ENCODE assay signal across 16 cellular contexts in genomic region chr7:52088008-52088787, GRCh38.
DNase-seq lines count a peak whose midpoint lies in the region; ATAC-seq and TF ChIP-seq lines count a peak whose summit lies in the region.
"Had no signal": no experiment of that assay in that cellular context is flagged by ENCODE, and none has a peak within 500 bp of the region (broad histone marks: within the 10 kb centered on the region; RNA-seq: fewer than 3 reads in every experiment).

No MANE protein-coding gene starts in this region.

- H3K4me3 Mint-ChIP-seq in activated T-helper 2 cell treated with anti-CD3 and anti-CD28 coated beads, Interferon-gamma antibody, Interleukin-2, Interleukin-4, amounts not matched to agents 10 μg/mL and 5 μg/mL and 100 μg/mL, durations not matched to agents 14 hours and 24 hours and 36 hours (ENCODE audit: low read depth), result no peak overlapping the region
- H3K4me3 Mint-ChIP-seq: activated T-cell treated with anti-CD3 and anti-CD28 coated beads, Interleukin-2, amount 50 U/mL, for 4 hours had no signal

- H3K27ac ChIP-seq in cingulate gyrus (ENCODE audit: low read depth, low read length), result peak overlapping the region; percentile 8
- no peak overlapping the region for H3K27ac ChIP-seq in ovary
- H3K27ac ChIP-seq: adrenal gland, gastrocnemius medialis, HL-60 had no signal

- H3K4me1 ChIP-seq in iPS-15b (ENCODE audit: control insufficient read depth, insufficient read depth, low read length), result peaks cover 5% of the 10 kb centered on the region
- H3K4me1 ChIP-seq in ovary (ENCODE audit: insufficient read depth), result no peaks in the 10 kb centered on the region
- H3K4me1 ChIP-seq: adrenal gland, gastrocnemius medialis had no signal

- no peak for ATAC-seq in GM21737 (IDR thresholded peaks at IDR 0.05; ENCODE audit: unreplicated experiment)
- ATAC-seq: activated T-cell treated with anti-CD3 and anti-CD28 coated beads, Interleukin-2, amount 50 U/mL, for 4 hours; gastrocnemius medialis had no signal

- intact Hi-C loops in ovary (cut with DNase I), result no loop called here
- intact Hi-C loops in activated T-helper 2 cell treated with anti-CD3 and anti-CD28 coated beads, Interferon-gamma antibody, Interleukin-2, Interleukin-4, amounts not matched to agents 10 μg/mL and 5 μg/mL and 100 μg/mL, durations not matched to agents 14 hours and 24 hours and 36 hours (cut with micrococcal nuclease), result no loop called here

- peaks cover 24% of the 10 kb centered on the region for H3K9me3 Mint-ChIP-seq in activated T-helper 2 cell treated with anti-CD3 and anti-CD28 coated beads, Interferon-gamma antibody, Interleukin-2, Interleukin-4, amounts not matched to agents 10 μg/mL and 5 μg/mL and 100 μg/mL, durations not matched to agents 14 hours and 24 hours and 36 hours

- TF ChIP-seq CTCF in ovary (IDR thresholded peaks at IDR 0.05), result no peak

- no peak overlapping the region for H3K27ac Mint-ChIP-seq in activated T-helper 2 cell treated with anti-CD3 and anti-CD28 coated beads, Interferon-gamma antibody, Interleukin-2, Interleukin-4, amounts not matched to agents 10 μg/mL and 5 μg/mL and 100 μg/mL, durations not matched to agents 14 hours and 24 hours and 36 hours

- DNase-seq in Ammon's horn (ENCODE audit: low spot score) (peak; percentile 5), ovary (peak in 3 of 5 donors; percentile 30 to 54 (median 37)), Kasumi-1 (lab: John Stamatoyannopoulos, UW) (no peak), superior temporal gyrus (ENCODE audit: extremely low spot score) (no peak)
- DNase-seq in activated T-helper 2 cell treated with anti-CD3 and anti-CD28 coated beads, Interferon-gamma antibody, Interleukin-2, Interleukin-4, amounts not matched to agents 10 μg/mL and 5 μg/mL and 100 μg/mL, durations not matched to agents 14 hours and 24 hours and 36 hours (ENCODE audit: low spot score), result no peak
- DNase-seq: activated CD4-positive, alpha-beta T cell treated with anti-CD3 and anti-CD28 coated beads for 4 hours; activated T-cell treated with anti-CD3 and anti-CD28 coated beads, Interleukin-2, amount 50 U/mL, for 4 hours; Calu3; effector CD8-positive, alpha-beta T cell; gastrocnemius medialis; T-helper 1 cell had no signal

- H3K9ac ChIP-seq in iPS-15b (ENCODE audit: low read depth, low read length), result no peak overlapping the region

- H3K36me3 ChIP-seq in iPS-15b (ENCODE audit: control insufficient read depth, insufficient read depth, low read length), result no peaks in the 10 kb centered on the region
- H3K36me3 ChIP-seq in ovary, result no peaks in the 10 kb centered on the region
- H3K36me3 ChIP-seq: adrenal gland, gastrocnemius medialis had no signal

- no peaks in the 10 kb centered on the region for H3K27me3 ChIP-seq in iPS-15b (ENCODE audit: control insufficient read depth, insufficient read depth, low read length)
- no peaks in the 10 kb centered on the region for H3K27me3 ChIP-seq in ovary
- H3K27me3 ChIP-seq: adrenal gland, gastrocnemius medialis had no signal

- H3K4me1 Mint-ChIP-seq in activated T-helper 2 cell treated with anti-CD3 and anti-CD28 coated beads, Interferon-gamma antibody, Interleukin-2, Interleukin-4, amounts not matched to agents 10 μg/mL and 5 μg/mL and 100 μg/mL, durations not matched to agents 14 hours and 24 hours and 36 hours (ENCODE audit: low read depth), result no peaks in the 10 kb centered on the region

- no peak for TF ChIP-seq EP300 in ovary (IDR thresholded peaks at IDR 0.05)

- WGBS in ovary, 3 donors, result 10 to 15% (median 10%) methylated on average over 44 of the region's 44 CpGs

- no peaks in the 10 kb centered on the region for H3K27me3 Mint-ChIP-seq in activated T-helper 2 cell treated with anti-CD3 and anti-CD28 coated beads, Interferon-gamma antibody, Interleukin-2, Interleukin-4, amounts not matched to agents 10 μg/mL and 5 μg/mL and 100 μg/mL, durations not matched to agents 14 hours and 24 hours and 36 hours (ENCODE audit: low read depth)

- no peaks in the 10 kb centered on the region for H3K36me3 Mint-ChIP-seq in activated T-helper 2 cell treated with anti-CD3 and anti-CD28 coated beads, Interferon-gamma antibody, Interleukin-2, Interleukin-4, amounts not matched to agents 10 μg/mL and 5 μg/mL and 100 μg/mL, durations not matched to agents 14 hours and 24 hours and 36 hours (ENCODE audit: low read depth)

- H3K4me3 ChIP-seq in iPS-15b (ENCODE audit: low read depth, low read length) (peak overlapping the region; percentile 57), ovary (no peak overlapping the region)
- H3K4me3 ChIP-seq: gastrocnemius medialis had no signal

- H3K9me3 ChIP-seq in iPS-15b (ENCODE audit: control insufficient read depth, insufficient read depth, low read length) (no peaks in the 10 kb centered on the region), ovary (no peaks in the 10 kb centered on the region)
- H3K9me3 ChIP-seq: adrenal gland, gastrocnemius medialis had no signal

- no peak for TF ChIP-seq POLR2A in ovary (IDR thresholded peaks at IDR 0.05)

Comparison
In these comparisons a context has a peak if more than half of its experiments do, and no peak if none do; other contexts are left out.
1. DNase-seq: peak in Ammon's horn (single experiment) and ovary (3 of 5); none in Kasumi-1 (0 of 2), activated T-helper 2 cell treated with anti-CD3 and anti-CD28 coated beads, Interferon-gamma antibody, Interleukin-2, Interleukin-4, amounts not matched to agents 10 μg/mL and 5 μg/mL and 100 μg/mL, durations not matched to agents 14 hours and 24 hours and 36 hours (single experiment) and superior temporal gyrus (single experiment).